40 cellular contexts compared by ENCODE assay signal in the genomic region with DNA sequence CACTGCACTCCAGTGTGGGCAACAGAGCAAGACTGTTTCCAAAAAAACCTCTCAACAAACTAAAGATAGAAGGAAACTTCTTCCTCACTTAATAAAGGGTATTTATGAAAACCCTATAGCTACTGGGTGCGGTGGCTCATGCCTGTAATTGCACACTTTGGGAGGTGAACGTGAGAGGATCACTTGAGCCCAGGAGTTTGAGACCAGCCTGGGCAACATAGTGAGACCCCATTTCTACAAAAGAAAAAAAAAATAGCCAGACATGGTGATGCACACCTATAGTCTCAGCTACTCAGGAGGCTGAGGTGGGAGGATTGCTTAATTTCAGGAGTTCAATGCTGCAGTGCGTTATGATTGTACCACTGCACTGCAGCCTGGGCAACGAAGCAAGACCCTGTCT. TPM values are rescaled to one million over a fixed set of nuclear protein-coding genes. Genes with fewer than 3 reads are reported as not detected.
"Had no signal": no experiment of that assay in that cellular context is flagged by ENCODE, and none has a peak within 500 bp of the region (broad histone marks: within the 10 kb centered on the region; RNA-seq: fewer than 3 reads in every experiment).

No MANE protein-coding gene starts in this region.

- H3K4me1 ChIP-seq: adrenal gland, breast epithelium had no signal

- H3K9me3 ChIP-seq: adrenal gland, body of pancreas, breast epithelium had no signal

- DNase-seq: activated CD4-positive, alpha-beta memory T cell treated with anti-CD3 and anti-CD28 coated beads for 36 hours; activated CD4-positive, alpha-beta T cell treated with anti-CD3 and anti-CD28 coated beads for 1 hour; activated CD4-positive, alpha-beta T cell treated with anti-CD3 and anti-CD28 coated beads for 36 hours; activated CD4-positive, alpha-beta T cell treated with anti-CD3 and anti-CD28 coated beads for 48 hours; activated CD4-positive, alpha-beta T cell treated with anti-CD3 and anti-CD28 coated beads, Interleukin-2, amount 10 ng/mL, durations not matched to agents 7 days and 5 days; activated CD4-positive, alpha-beta T cell treated with anti-CD3 and anti-CD28 coated beads, Interleukin-2, amount 50 U/mL, for 4 hours; activated CD4-positive, CD25-positive, alpha-beta regulatory T cell; activated CD8-positive, alpha-beta T cell treated with anti-CD3 and anti-CD28 coated beads for 36 hours; activated effector memory CD4-positive, alpha-beta T cell treated with anti-CD3 and anti-CD28 coated beads, Interleukin-2, amount 50 U/mL, for 16 hours; activated gamma-delta T cell treated with Interleukin-2 at 50 U/mL for 16 hours; activated naive CD4-positive, alpha-beta T cell; activated naive CD4-positive, alpha-beta T cell treated with anti-CD3 and anti-CD28 coated beads for 36 hours; activated naive CD4-positive, alpha-beta T cell treated with anti-CD3 and anti-CD28 coated beads, Interleukin-2, amount 50 U/mL, for 16 hours; activated naive CD8-positive, alpha-beta T cell treated with anti-CD3 and anti-CD28 coated beads for 36 hours; activated T-cell treated with anti-CD3 and anti-CD28 coated beads for 4 hours; activated T-cell treated with anti-CD3 and anti-CD28 coated beads, Interleukin-2, amount 50 U/mL, for 1 hour; activated T-cell treated with anti-CD3 and anti-CD28 coated beads, Interleukin-2, amount 50 U/mL, for 4 hours; activated T-cell treated with anti-CD3 and anti-CD28 coated beads, Interleukin-2, amount 50 U/mL, for 72 hours; adrenal gland; amniotic stem cell; aorta; body of pancreas; brain microvascular endothelial cell; central memory CD4-positive, alpha-beta T cell; T-helper 1 cell; T-helper 2 cell; T-helper 9 cell had no signal

- H3K27me3 ChIP-seq: adrenal gland, body of pancreas, brain microvascular endothelial cell, breast epithelium had no signal

- H3K27ac ChIP-seq: adrenal gland, body of pancreas, brain microvascular endothelial cell, breast epithelium, VCaP had no signal

- H3K36me3 Mint-ChIP-seq: activated naive CD8-positive, alpha-beta T cell treated with anti-CD3 and anti-CD28 coated beads for 36 hours had no signal

- H3K4me3 ChIP-seq: adrenal gland, body of pancreas, breast epithelium had no signal

- ATAC-seq: activated CD4-positive, alpha-beta T cell treated with anti-CD3 and anti-CD28 coated beads for 36 hours; activated CD4-positive, CD25-positive, alpha-beta regulatory T cell treated with anti-CD3 and anti-CD28 coated beads, Interleukin-2, amount 50 U/mL, for 24 hours; activated CD8-positive, alpha-beta T cell treated with anti-CD3 and anti-CD28 coated beads for 36 hours; activated naive CD4-positive, alpha-beta T cell treated with anti-CD3 and anti-CD28 coated beads, Interleukin-2, amount 50 U/mL, for 72 hours; activated T-cell treated with anti-CD3 and anti-CD28 coated beads, Interleukin-2, amount 50 U/mL, for 4 hours; activated T-cell treated with anti-CD3 and anti-CD28 coated beads, Interleukin-2, amount 50 U/mL, for 72 hours; activated T-helper 17 cell treated with anti-CD3 and anti-CD28 coated beads, Interleukin-2, amount 50 U/mL, for 72 hours; body of pancreas had no signal

- H3K27me3 Mint-ChIP-seq: activated CD4-positive, alpha-beta memory T cell treated with anti-CD3 and anti-CD28 coated beads for 36 hours; activated CD4-positive, alpha-beta T cell treated with anti-CD3 and anti-CD28 coated beads for 36 hours; activated CD4-positive, alpha-beta T cell treated with anti-CD3 and anti-CD28 coated beads, Interleukin-2, amount 10 ng/mL, durations not matched to agents 7 days and 5 days; activated CD8-positive, alpha-beta T cell treated with anti-CD3 and anti-CD28 coated beads for 36 hours; activated naive CD8-positive, alpha-beta T cell treated with anti-CD3 and anti-CD28 coated beads for 36 hours; activated T-helper 17 cell treated with anti-CD3 and anti-CD28 coated beads, Interleukin-2, amount 50 U/mL, for 72 hours had no signal

- H3K4me3 Mint-ChIP-seq: activated CD4-positive, alpha-beta memory T cell treated with anti-CD3 and anti-CD28 coated beads for 36 hours; activated CD4-positive, alpha-beta T cell treated with anti-CD3 and anti-CD28 coated beads for 36 hours; activated CD4-positive, alpha-beta T cell treated with anti-CD3 and anti-CD28 coated beads, Interleukin-2, amount 10 ng/mL, durations not matched to agents 7 days and 5 days; activated CD8-positive, alpha-beta T cell treated with anti-CD3 and anti-CD28 coated beads for 36 hours; activated naive CD4-positive, alpha-beta T cell treated with anti-CD3 and anti-CD28 coated beads for 36 hours; activated naive CD8-positive, alpha-beta T cell treated with anti-CD3 and anti-CD28 coated beads for 36 hours; activated T-cell treated with anti-CD3 and anti-CD28 coated beads, Interleukin-2, amount 50 U/mL, for 4 hours; activated T-cell treated with anti-CD3 and anti-CD28 coated beads, Interleukin-2, amount 50 U/mL, for 72 hours; activated T-helper 1 cell treated with anti-CD3 and anti-CD28 coated beads, Interleukin-12 subunit alpha, Interleukin-12 subunit beta, Interleukin-2, Interleukin-4 antibody, amounts not matched to agents 30 ng/mL and 10 ng/mL and 1 ng/mL, durations not matched to agents 14 hours and 24 hours and 36 hours; activated T-helper 17 cell treated with anti-CD3 and anti-CD28 coated beads, Interleukin-2, amount 50 U/mL, for 72 hours; T-helper 1 cell treated with Interleukin-12 subunit alpha and Interleukin-12 subunit beta and Interleukin-4 antibody, amounts not matched to agents 30 μg/mL and 1 μg/mL, for 36 hours; T-helper 2 cell treated with Interferon-gamma antibody and Interleukin-4, amounts not matched to agents 5 μg/mL and 100 μg/mL, for 36 hours had no signal

- H3K27ac Mint-ChIP-seq: activated CD4-positive, alpha-beta memory T cell treated with anti-CD3 and anti-CD28 coated beads for 36 hours; activated CD4-positive, alpha-beta T cell treated with anti-CD3 and anti-CD28 coated beads for 36 hours; activated CD4-positive, alpha-beta T cell treated with anti-CD3 and anti-CD28 coated beads, Interleukin-2, amount 10 ng/mL, durations not matched to agents 7 days and 5 days; activated CD8-positive, alpha-beta T cell treated with anti-CD3 and anti-CD28 coated beads for 36 hours; activated naive CD4-positive, alpha-beta T cell treated with anti-CD3 and anti-CD28 coated beads for 36 hours; activated naive CD8-positive, alpha-beta T cell treated with anti-CD3 and anti-CD28 coated beads for 36 hours; activated T-helper 1 cell treated with anti-CD3 and anti-CD28 coated beads, Interleukin-12 subunit alpha, Interleukin-12 subunit beta, Interleukin-2, Interleukin-4 antibody, amounts not matched to agents 30 ng/mL and 10 ng/mL and 1 ng/mL, durations not matched to agents 14 hours and 24 hours and 36 hours; activated T-helper 17 cell treated with anti-CD3 and anti-CD28 coated beads, Interleukin-2, amount 50 U/mL, for 72 hours; T-helper 1 cell treated with Interleukin-12 subunit alpha and Interleukin-12 subunit beta and Interleukin-4 antibody, amounts not matched to agents 30 μg/mL and 1 μg/mL, for 36 hours; T-helper 2 cell treated with Interferon-gamma antibody and Interleukin-4, amounts not matched to agents 5 μg/mL and 100 μg/mL, for 36 hours had no signal

- FAIRE-seq: astrocyte, TTC549 had no signal

- H3K36me3 ChIP-seq: adrenal gland, brain microvascular endothelial cell, breast epithelium had no signal

- H3K9me3 Mint-ChIP-seq: activated CD4-positive, alpha-beta memory T cell treated with anti-CD3 and anti-CD28 coated beads for 36 hours; activated CD4-positive, alpha-beta T cell treated with anti-CD3 and anti-CD28 coated beads, Interleukin-2, amount 10 ng/mL, durations not matched to agents 7 days and 5 days; activated CD8-positive, alpha-beta T cell treated with anti-CD3 and anti-CD28 coated beads for 36 hours; activated naive CD4-positive, alpha-beta T cell treated with anti-CD3 and anti-CD28 coated beads for 36 hours; activated naive CD4-positive, alpha-beta T cell treated with anti-CD3 and anti-CD28 coated beads, Interleukin-2, amount 50 U/mL, for 72 hours; activated naive CD8-positive, alpha-beta T cell treated with anti-CD3 and anti-CD28 coated beads for 36 hours; activated T-cell treated with anti-CD3 and anti-CD28 coated beads, Interleukin-2, amount 50 U/mL, for 4 hours; activated T-cell treated with anti-CD3 and anti-CD28 coated beads, Interleukin-2, amount 50 U/mL, for 72 hours; activated T-helper 1 cell treated with anti-CD3 and anti-CD28 coated beads, Interleukin-12 subunit alpha, Interleukin-12 subunit beta, Interleukin-2, Interleukin-4 antibody, amounts not matched to agents 30 ng/mL and 10 ng/mL and 1 ng/mL, durations not matched to agents 14 hours and 24 hours and 36 hours; activated T-helper 17 cell treated with anti-CD3 and anti-CD28 coated beads, Interleukin-2, amount 50 U/mL, for 72 hours; T-helper 1 cell treated with Interleukin-12 subunit alpha and Interleukin-12 subunit beta and Interleukin-4 antibody, amounts not matched to agents 30 μg/mL and 1 μg/mL, for 36 hours; T-helper 2 cell treated with Interferon-gamma antibody and Interleukin-4, amounts not matched to agents 5 μg/mL and 100 μg/mL, for 36 hours had no signal

RNA-seq across cellular contexts. Expression of gene CDHR4, which starts 35.7 kb away (rescaled TPM):
- total RNA-seq: activated CD8-positive, alpha-beta memory T cell treated with anti-CD3 and anti-CD28 coated beads for 36 hours; activated CD8-positive, alpha-beta T cell treated with anti-CD3 and anti-CD28 coated beads for 36 hours; activated naive CD4-positive, alpha-beta T cell treated with anti-CD3 and anti-CD28 coated beads for 36 hours; activated T-cell treated with anti-CD3 and anti-CD28 coated beads, Interleukin-2, amount 50 U/mL, for 4 hours; activated T-helper 1 cell treated with anti-CD3 and anti-CD28 coated beads, Interleukin-12 subunit alpha, Interleukin-12 subunit beta, Interleukin-2, Interleukin-4 antibody, amounts not matched to agents 30 ng/mL and 10 ng/mL and 1 ng/mL, durations not matched to agents 14 hours and 24 hours and 36 hours; astrocyte; breast epithelium; cardiac septum; cerebellum had no signal

RNA-seq across cellular contexts. Expression of gene AMIGO3, which starts 44.5 kb away (rescaled TPM):
- total RNA-seq: activated CD4-positive, alpha-beta memory T cell treated with anti-CD3 and anti-CD28 coated beads for 36 hours; activated naive CD4-positive, alpha-beta T cell treated with anti-CD3 and anti-CD28 coated beads for 36 hours; activated naive CD4-positive, alpha-beta T cell treated with anti-CD3 and anti-CD28 coated beads, Interleukin-2, amount 50 U/mL, for 72 hours; activated naive CD8-positive, alpha-beta T cell treated with anti-CD3 and anti-CD28 coated beads for 36 hours; aorta had no signal
